In the genomic region with DNA sequence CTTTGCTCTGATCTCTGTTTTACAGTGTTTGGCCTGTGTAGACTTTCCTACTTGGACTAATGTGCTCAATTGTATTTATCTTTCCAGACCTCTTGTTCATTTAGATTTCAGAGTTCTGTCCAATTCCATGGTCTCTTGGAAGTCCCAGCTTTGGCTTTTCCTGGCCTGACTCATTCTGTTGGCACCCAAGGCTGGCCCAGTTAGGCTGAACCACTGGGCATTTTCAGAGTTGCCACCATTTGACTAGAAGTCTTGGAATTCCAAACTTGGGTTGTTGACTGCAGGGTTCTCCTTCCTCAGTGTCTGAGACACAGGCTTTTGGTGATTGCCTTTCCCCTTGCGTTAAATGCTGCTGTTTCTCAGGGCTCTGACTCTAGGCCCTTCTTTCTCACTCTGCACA, we compare ENCODE assay signal across 24 cellular contexts. TPM values are rescaled to one million over a fixed set of nuclear protein-coding genes. Genes with fewer than 3 reads are reported as not detected.
A peak's percentile ranks its signal among the peaks of the same experiment; 100 is the strongest.
DNase-seq lines count a peak whose midpoint lies in the region; ATAC-seq and TF ChIP-seq lines count a peak whose summit lies in the region.
"Had no signal": no experiment of that assay in that cellular context is flagged by ENCODE, and none has a peak within 500 bp of the region (broad histone marks: within the 10 kb centered on the region; RNA-seq: fewer than 3 reads in every experiment).

No MANE protein-coding gene starts in this region.

- peak; percentile 78 for DNase-seq in HS-27A (ENCODE audit: low read depth)
- DNase-seq in astrocyte of the hippocampus (ENCODE audit: low read depth, low spot score) = peak; percentile 78
- DNase-seq in activated CD8-positive, alpha-beta memory T cell treated with anti-CD3 and anti-CD28 coated beads, Interleukin-2, amount 10 ng/mL, durations not matched to agents 7 days and 5 days = no peak
- DNase-seq in CD1c-positive myeloid dendritic cell (ENCODE audit: extremely low spot score) = no peak
- DNase-seq: activated CD4-positive, alpha-beta T cell treated with anti-CD3 and anti-CD28 coated beads for 4 hours; activated naive CD4-positive, alpha-beta T cell treated with anti-CD3 and anti-CD28 coated beads, Interleukin-2, amount 50 U/mL, for 16 hours; activated T-cell treated with anti-CD3 and anti-CD28 coated beads, Interleukin-2, amount 50 U/mL, for 72 hours; CD4-positive, alpha-beta T cell; islet precursor cell; naive B cell; NCI-H1105; NCI-H2029 treated with DMSO at 0.1 percent for 48 hours; NCI-H446; pancreas; Peyer's patch; stimulated activated CD8-positive, alpha-beta memory T cell treated with anti-CD3 and anti-CD28 coated beads, Interleukin-4, amount 100 ng/mL, for 48 hours; T-helper 17 cell had no signal

- H3K36me3 ChIP-seq in ACC112 (ENCODE audit: insufficient read depth, low read length) = no peaks in the 10 kb centered on the region
- H3K36me3 ChIP-seq: pancreas, Peyer's patch had no signal

- H3K27me3 Mint-ChIP-seq in nephron (ENCODE audit: low read depth) = no peaks in the 10 kb centered on the region
- peaks cover 13% of the 10 kb centered on the region for H3K27me3 Mint-ChIP-seq in activated CD8-positive, alpha-beta memory T cell treated with anti-CD3 and anti-CD28 coated beads, Interleukin-2, amount 10 ng/mL, durations not matched to agents 7 days and 5 days

- H3K36me3 Mint-ChIP-seq in nephron (ENCODE audit: low read depth) = no peaks in the 10 kb centered on the region
- no peaks in the 10 kb centered on the region for H3K36me3 Mint-ChIP-seq in activated CD8-positive, alpha-beta memory T cell treated with anti-CD3 and anti-CD28 coated beads, Interleukin-2, amount 10 ng/mL, durations not matched to agents 7 days and 5 days
- H3K36me3 Mint-ChIP-seq: naive B cell had no signal

- no peaks in the 10 kb centered on the region for H3K27me3 ChIP-seq in ACC112 (ENCODE audit: insufficient read depth, low read length)
- H3K27me3 ChIP-seq: pancreas, Peyer's patch had no signal

- peak overlapping the region; percentile 66 for H2AFZ ChIP-seq in ACC112 (ENCODE audit: low read length, unreplicated experiment)

- H3K9me3 Mint-ChIP-seq in nephron = no peaks in the 10 kb centered on the region
- no peaks in the 10 kb centered on the region for H3K9me3 Mint-ChIP-seq in activated CD8-positive, alpha-beta memory T cell treated with anti-CD3 and anti-CD28 coated beads, Interleukin-2, amount 10 ng/mL, durations not matched to agents 7 days and 5 days (ENCODE audit: low read depth)
- H3K9me3 Mint-ChIP-seq: activated T-cell treated with anti-CD3 and anti-CD28 coated beads, Interleukin-2, amount 50 U/mL, for 72 hours; CD4-positive, alpha-beta T cell; naive B cell had no signal

- no peak overlapping the region for H3K4me3 ChIP-seq in ACC112 (ENCODE audit: low read depth, low read length)
- H3K4me3 ChIP-seq: pancreas, Peyer's patch had no signal

- no peak overlapping the region for H3K27ac ChIP-seq in ACC112 (ENCODE audit: low read depth, low read length)
- H3K27ac ChIP-seq: pancreas, Peyer's patch had no signal

- peak overlapping the region in 2 of 3 experiments; percentile 81 to 88 for H3K27ac Mint-ChIP-seq in nephron
- no peak overlapping the region for H3K27ac Mint-ChIP-seq in activated CD8-positive, alpha-beta memory T cell treated with anti-CD3 and anti-CD28 coated beads, Interleukin-2, amount 10 ng/mL, durations not matched to agents 7 days and 5 days
- H3K27ac Mint-ChIP-seq: activated T-cell treated with anti-CD3 and anti-CD28 coated beads, Interleukin-2, amount 50 U/mL, for 72 hours; CD4-positive, alpha-beta T cell; T-helper 17 cell had no signal

- TF ChIP-seq CTCF in nephron (IDR thresholded peaks at IDR 0.05; ENCODE audit: unreplicated experiment in 3 of 3) = no peak

- ATAC-seq in activated CD8-positive, alpha-beta memory T cell treated with anti-CD3 and anti-CD28 coated beads, Interleukin-2, amount 10 ng/mL, durations not matched to agents 7 days and 5 days = no peak
- no peak for ATAC-seq in GM19397 (IDR thresholded peaks at IDR 0.05; ENCODE audit: unreplicated experiment)
- no peak for ATAC-seq in GM21786 (IDR thresholded peaks at IDR 0.05; ENCODE audit: unreplicated experiment)
- ATAC-seq: activated T-cell treated with anti-CD3 and anti-CD28 coated beads, Interleukin-2, amount 50 U/mL, for 72 hours; pancreas; T-helper 17 cell had no signal

- no peaks in the 10 kb centered on the region for H3K79me2 ChIP-seq in ACC112 (ENCODE audit: control insufficient read depth, insufficient read depth, low read length, unreplicated experiment)

- CTCF ChIA-PET in activated CD8-positive, alpha-beta memory T cell treated with anti-CD3 and anti-CD28 coated beads, Interleukin-2, amount 10 ng/mL, durations not matched to agents 7 days and 5 days (lab: Charles Lee) = no interaction called here

- no peak overlapping the region for H3K4me3 Mint-ChIP-seq in nephron
- H3K4me3 Mint-ChIP-seq in activated CD8-positive, alpha-beta memory T cell treated with anti-CD3 and anti-CD28 coated beads, Interleukin-2, amount 10 ng/mL, durations not matched to agents 7 days and 5 days = no peak overlapping the region
- H3K4me3 Mint-ChIP-seq: activated T-cell treated with anti-CD3 and anti-CD28 coated beads, Interleukin-2, amount 50 U/mL, for 72 hours; CD4-positive, alpha-beta T cell; naive B cell; T-helper 17 cell had no signal

- peaks cover 12% of the 10 kb centered on the region for H3K4me1 ChIP-seq in ACC112 (ENCODE audit: control insufficient read depth, insufficient read depth, low read length, unreplicated experiment)
- H3K4me1 ChIP-seq: pancreas, Peyer's patch had no signal

- H3K4me1 Mint-ChIP-seq in nephron = peaks cover 41% of the 10 kb centered on the region
- H3K4me1 Mint-ChIP-seq in activated CD8-positive, alpha-beta memory T cell treated with anti-CD3 and anti-CD28 coated beads, Interleukin-2, amount 10 ng/mL, durations not matched to agents 7 days and 5 days = no peaks in the 10 kb centered on the region
- H3K4me1 Mint-ChIP-seq: naive B cell had no signal

RNA-seq across cellular contexts. Expression of gene RFPL4B, which starts 8.8 kb away (rescaled TPM):
- total RNA-seq in activated CD8-positive, alpha-beta memory T cell treated with anti-CD3 and anti-CD28 coated beads, Interleukin-2, amount 10 ng/mL, durations not matched to agents 7 days and 5 days = not detected
- total RNA-seq: A673; activated T-cell treated with anti-CD3 and anti-CD28 coated beads, Interleukin-2, amount 50 U/mL, for 72 hours; CD4-positive, alpha-beta T cell; cerebellum; pancreas; Peyer's patch; sciatic nerve; T-helper 17 cell had no signal

Comparison
In these comparisons a context has a peak if more than half of its experiments do, and no peak if none do; other contexts are left out.
1. DNase-seq: peak in HS-27A (single experiment) and astrocyte of the hippocampus (single experiment); none in activated CD8-positive, alpha-beta memory T cell treated with anti-CD3 and anti-CD28 coated beads, Interleukin-2, amount 10 ng/mL, durations not matched to agents 7 days and 5 days (single experiment) and CD1c-positive myeloid dendritic cell (single experiment).